1 cellular context compared by ENCODE assay signal in the genomic region with DNA sequence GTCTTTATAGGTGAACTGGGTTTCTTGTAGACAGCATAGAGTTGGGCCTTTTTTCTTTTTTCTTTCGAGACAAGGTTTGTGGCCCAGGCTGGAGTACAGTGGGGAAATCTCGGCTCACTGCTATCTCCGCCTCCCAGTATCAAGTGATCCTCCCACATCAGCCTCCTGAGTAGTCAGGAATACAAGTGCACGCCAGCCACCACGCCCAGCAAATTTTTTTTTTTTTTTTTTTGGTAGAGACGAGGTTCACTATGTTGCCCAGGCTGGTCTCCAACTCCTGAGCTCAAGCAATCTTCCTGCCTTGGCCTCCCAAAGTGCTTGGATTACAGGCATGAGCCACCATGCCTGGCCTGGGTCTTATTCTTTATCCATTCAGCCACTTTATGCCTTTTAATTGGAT.
TF ChIP-seq lines count a peak whose summit lies in the region.

No MANE protein-coding gene starts in this region.

TF ChIP-seq in HCT116, 20 proteins besides CTCF, POLR2A, EP300 and RAD21 (continued from another document):
- TF ChIP-seq, protein P1, sequence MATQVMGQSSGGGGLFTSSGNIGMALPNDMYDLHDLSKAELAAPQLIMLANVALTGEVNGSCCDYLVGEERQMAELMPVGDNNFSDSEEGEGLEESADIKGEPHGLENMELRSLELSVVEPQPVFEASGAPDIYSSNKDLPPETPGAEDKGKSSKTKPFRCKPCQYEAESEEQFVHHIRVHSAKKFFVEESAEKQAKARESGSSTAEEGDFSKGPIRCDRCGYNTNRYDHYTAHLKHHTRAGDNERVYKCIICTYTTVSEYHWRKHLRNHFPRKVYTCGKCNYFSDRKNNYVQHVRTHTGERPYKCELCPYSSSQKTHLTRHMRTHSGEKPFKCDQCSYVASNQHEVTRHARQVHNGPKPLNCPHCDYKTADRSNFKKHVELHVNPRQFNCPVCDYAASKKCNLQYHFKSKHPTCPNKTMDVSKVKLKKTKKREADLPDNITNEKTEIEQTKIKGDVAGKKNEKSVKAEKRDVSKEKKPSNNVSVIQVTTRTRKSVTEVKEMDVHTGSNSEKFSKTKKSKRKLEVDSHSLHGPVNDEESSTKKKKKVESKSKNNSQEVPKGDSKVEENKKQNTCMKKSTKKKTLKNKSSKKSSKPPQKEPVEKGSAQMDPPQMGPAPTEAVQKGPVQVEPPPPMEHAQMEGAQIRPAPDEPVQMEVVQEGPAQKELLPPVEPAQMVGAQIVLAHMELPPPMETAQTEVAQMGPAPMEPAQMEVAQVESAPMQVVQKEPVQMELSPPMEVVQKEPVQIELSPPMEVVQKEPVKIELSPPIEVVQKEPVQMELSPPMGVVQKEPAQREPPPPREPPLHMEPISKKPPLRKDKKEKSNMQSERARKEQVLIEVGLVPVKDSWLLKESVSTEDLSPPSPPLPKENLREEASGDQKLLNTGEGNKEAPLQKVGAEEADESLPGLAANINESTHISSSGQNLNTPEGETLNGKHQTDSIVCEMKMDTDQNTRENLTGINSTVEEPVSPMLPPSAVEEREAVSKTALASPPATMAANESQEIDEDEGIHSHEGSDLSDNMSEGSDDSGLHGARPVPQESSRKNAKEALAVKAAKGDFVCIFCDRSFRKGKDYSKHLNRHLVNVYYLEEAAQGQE (IDR thresholded peaks at IDR 0.05; ENCODE audit: low read depth): no peak
- TF ChIP-seq EZH2phosphoT487 (IDR thresholded peaks at IDR 0.05; ENCODE audit: borderline replicate concordance): no peak
- no peak for TF ChIP-seq SP1 (IDR thresholded peaks at IDR 0.05; ENCODE audit: low read depth)
- TF ChIP-seq SRF (IDR thresholded peaks at IDR 0.05; ENCODE audit: low read depth): no peak
- no peak for TF ChIP-seq YY1 (IDR thresholded peaks at IDR 0.05; ENCODE audit: extremely low read depth, insufficient replicate concordance, low read depth, low read length)
- no peak for TF ChIP-seq POLR2AphosphoS5 (IDR thresholded peaks at IDR 0.05; ENCODE audit: low read depth, low read length)
- no peak for TF ChIP-seq EZH2 (IDR thresholded peaks at IDR 0.05)
- no peak for TF ChIP-seq CBX3 (IDR thresholded peaks at IDR 0.05; ENCODE audit: low read depth)
- TF ChIP-seq ZFX (IDR thresholded peaks at IDR 0.05): no peak
- no peak for TF ChIP-seq JUND (IDR thresholded peaks at IDR 0.05)
